In genomic region chr11:132564120-132564519, GRCh38 we compare ENCODE assay signal across 30 cellular contexts.
"Had no signal": no experiment of that assay in that cellular context is flagged by ENCODE, and none has a peak within 500 bp of the region (broad histone marks: within the 10 kb centered on the region; RNA-seq: fewer than 3 reads in every experiment).

No MANE protein-coding gene starts in this region.

- H3K27me3 Mint-ChIP-seq: naive B cell; natural killer cell treated with Interleukin-12 subunit alpha and Interleukin-12 subunit beta and Interleukin-15 and Interleukin-18, amount 100 ng/mL, for 72 hours had no signal

- H3K36me3 Mint-ChIP-seq: naive B cell; natural killer cell treated with Interleukin-12 subunit alpha and Interleukin-12 subunit beta and Interleukin-15 and Interleukin-18, amount 100 ng/mL, for 72 hours; stimulated activated effector memory CD8-positive, alpha-beta T cell treated with anti-CD3 and anti-CD28 coated beads, Interleukin-12 subunit alpha, Interleukin-12 subunit beta, amount 100 ng/mL, for 72 hours had no signal

- H3K4me3 Mint-ChIP-seq: naive B cell; naive thymus-derived CD8-positive, alpha-beta T cell; natural killer cell treated with Interleukin-12 subunit alpha and Interleukin-12 subunit beta and Interleukin-15 and Interleukin-18, amount 100 ng/mL, for 72 hours; nephron progenitor cell; neural crest cell; stimulated activated effector memory CD8-positive, alpha-beta T cell treated with anti-CD3 and anti-CD28 coated beads, Interleukin-12 subunit alpha, Interleukin-12 subunit beta, amount 100 ng/mL, for 72 hours; stimulated activated naive CD8-positive, alpha-beta T cell treated with anti-CD3 and anti-CD28 coated beads, Interleukin-15, amount 100 ng/mL, for 72 hours had no signal

- H3K27ac Mint-ChIP-seq: naive B cell; naive thymus-derived CD8-positive, alpha-beta T cell; natural killer cell treated with Interleukin-12 subunit alpha and Interleukin-12 subunit beta and Interleukin-15 and Interleukin-18, amount 100 ng/mL, for 72 hours; nephron progenitor cell; progenitor cell of endocrine pancreas; stimulated activated effector memory CD8-positive, alpha-beta T cell treated with anti-CD3 and anti-CD28 coated beads, Interleukin-12 subunit alpha, Interleukin-12 subunit beta, amount 100 ng/mL, for 72 hours; stimulated activated naive CD8-positive, alpha-beta T cell treated with anti-CD3 and anti-CD28 coated beads, Interleukin-15, amount 100 ng/mL, for 72 hours had no signal

- H3K27me3 ChIP-seq: neutrophil, right lobe of liver, sigmoid colon, suprapubic skin, testis, tibial nerve, upper lobe of left lung, uterus had no signal

- FAIRE-seq: small intestine had no signal

- H3K9me3 ChIP-seq: psoas muscle, right lobe of liver, suprapubic skin, testis, uterus had no signal

- H3K27ac ChIP-seq: neutrophil, parathyroid adenoma, psoas muscle, right lobe of liver, sigmoid colon, suprapubic skin, testis, tibial nerve, upper lobe of left lung, uterus had no signal

- H3K4me3 ChIP-seq: psoas muscle, right lobe of liver, sigmoid colon, suprapubic skin, testis, tibial nerve, upper lobe of left lung, uterus had no signal

- H3K36me3 ChIP-seq: neutrophil, right lobe of liver, sigmoid colon, suprapubic skin, tibial nerve, upper lobe of left lung, uterus had no signal

- DNase-seq: naive B cell; naive thymus-derived CD8-positive, alpha-beta T cell; nephron progenitor cell; nucleus accumbens; posterior cingulate gyrus; psoas muscle; right cardiac atrium; right lobe of liver; sigmoid colon; small intestine; stimulated activated CD4-positive, alpha-beta T cell treated with anti-CD3 and anti-CD28 coated beads, Interleukin-15, amount 100 ng/mL, for 24 hours; stimulated activated CD4-positive, alpha-beta T cell treated with anti-CD3 and anti-CD28 coated beads, Interleukin-2, amount 100 ng/mL, for 24 hours; stimulated activated CD4-positive, alpha-beta T cell treated with anti-CD3 and anti-CD28 coated beads, Interleukin-2, amount 100 ng/mL, for 48 hours; stimulated activated CD4-positive, alpha-beta T cell treated with anti-CD3 and anti-CD28 coated beads, Interleukin-4, amount 100 ng/mL, for 24 hours; stimulated activated naive CD4-positive, alpha-beta T cell; stimulated activated naive CD8-positive, alpha-beta T cell treated with anti-CD3 and anti-CD28 coated beads, Interleukin-15, amount 100 ng/mL, for 72 hours; stimulated activated naive CD8-positive, alpha-beta T cell treated with anti-CD3 and anti-CD28 coated beads, Interleukin-15, Interleukin-2, amounts not matched to agents 100 U/mL and 50 U/mL, for 24 hours; substantia nigra; testis; trophoblast cell; upper lobe of left lung; uterus had no signal

- H3K9me3 Mint-ChIP-seq: nephron progenitor cell; neural crest cell; stimulated activated effector memory CD8-positive, alpha-beta T cell treated with anti-CD3 and anti-CD28 coated beads, Interleukin-12 subunit alpha, Interleukin-12 subunit beta, amount 100 ng/mL, for 72 hours had no signal

- ATAC-seq: naive thymus-derived CD8-positive, alpha-beta T cell; natural killer cell treated with Interleukin-12 subunit alpha and Interleukin-12 subunit beta and Interleukin-15 and Interleukin-18, amount 100 ng/mL, for 72 hours; psoas muscle; right cardiac atrium; right lobe of liver; stimulated activated effector memory CD8-positive, alpha-beta T cell treated with anti-CD3 and anti-CD28 coated beads, Interleukin-12 subunit alpha, Interleukin-12 subunit beta, amount 100 ng/mL, for 72 hours; stimulated activated naive CD8-positive, alpha-beta T cell treated with anti-CD3 and anti-CD28 coated beads, Interleukin-15, amount 100 ng/mL, for 72 hours; stimulated activated naive CD8-positive, alpha-beta T cell treated with anti-CD3 and anti-CD28 coated beads, Interleukin-15, Interleukin-2, amounts not matched to agents 100 U/mL and 50 U/mL, for 24 hours had no signal

- H3K4me1 ChIP-seq: psoas muscle, right lobe of liver, sigmoid colon, suprapubic skin, testis, tibial nerve, uterus had no signal

- H3K4me1 Mint-ChIP-seq: naive B cell; naive thymus-derived CD8-positive, alpha-beta T cell; stimulated activated effector memory CD8-positive, alpha-beta T cell treated with anti-CD3 and anti-CD28 coated beads, Interleukin-12 subunit alpha, Interleukin-12 subunit beta, amount 100 ng/mL, for 72 hours; stimulated activated naive CD8-positive, alpha-beta T cell treated with anti-CD3 and anti-CD28 coated beads, Interleukin-15, amount 100 ng/mL, for 72 hours had no signal
